Comparison of ENCODE assay signal across 8 cellular contexts in genomic region chr1:11642418-11643017, GRCh38. TPM values are rescaled to one million over a fixed set of nuclear protein-coding genes. Genes with fewer than 3 reads are reported as not detected.
DNase-seq lines count a peak whose midpoint lies in the region; TF ChIP-seq lines count a peak whose summit lies in the region.
"Not testable (repeated sequence)": the region's sequence is repeated elsewhere in the genome, so short reads cannot be mapped to it uniquely, and the experiment has no call there.

No MANE protein-coding gene starts in this region.

- not testable (repeated sequence) for H3K36me3 Mint-ChIP-seq in MCF 10A (ENCODE audit: insufficient read depth, unreplicated experiment)

- not testable (repeated sequence) for H3K9me3 ChIP-seq in right atrium auricular region; trophoblast cell (ENCODE audit: insufficient read depth, low read depth, low read length); thyroid gland

- not testable (repeated sequence) for H2AFZ ChIP-seq in trophoblast cell (ENCODE audit: insufficient read depth, low read length, poor library complexity)

- not testable (repeated sequence) for H3K27ac Mint-ChIP-seq in MCF 10A (ENCODE audit: low read depth, unreplicated experiment)

- not testable (repeated sequence) for H3K4me1 ChIP-seq in right atrium auricular region; trophoblast cell (ENCODE audit: control insufficient read depth in 1 of 2, insufficient read depth in 2 of 2, low read length in 2 of 2); thyroid gland

- not testable (repeated sequence) for H3K23ac ChIP-seq in trophoblast cell (ENCODE audit: low read length)

- BruUV-seq in MCF 10A (replicated peaks; lab: Mats Ljungman, UMichigan) = not testable (repeated sequence)

- not testable (repeated sequence) for H3K27me3 ChIP-seq in right atrium auricular region; trophoblast cell (ENCODE audit: insufficient read depth, low read length); thyroid gland

- TF ChIP-seq POLR2A in thyroid gland (IDR thresholded peaks at IDR 0.05) = not testable (repeated sequence)

- not testable (repeated sequence) for H3K18ac ChIP-seq in trophoblast cell (ENCODE audit: low read length)

- not testable (repeated sequence) for H3K4ac ChIP-seq in trophoblast cell (ENCODE audit: low read depth, low read length)

- peak; percentile 68 for DNase-seq in DMS79 treated with DMSO at 0.1 percent for 48 hours (lab: John Stamatoyannopoulos, UW)
- DNase-seq in KG1 (lab: John Stamatoyannopoulos, UW) = peak; percentile 34
- peak; percentile 29 to 47 for DNase-seq in NOMO-1 (lab: John Stamatoyannopoulos, UW; ENCODE audit: unreplicated experiment in 2 of 2)
- peak; percentile 54 to 77 for DNase-seq in activated CD4-positive, alpha-beta T cell treated with anti-CD3 and anti-CD28 coated beads for 4 hours
- DNase-seq in MCF 10A (ENCODE audit: unreplicated experiment) = peak; percentile 69
- peak; percentile 80 for DNase-seq in right atrium auricular region (ENCODE audit: low spot score)
- peak; percentile 49 to 85 for DNase-seq in trophoblast cell
- peak; percentile 58 to 59 for DNase-seq in thyroid gland

- not testable (repeated sequence) for H3K27ac ChIP-seq in right atrium auricular region; trophoblast cell (ENCODE audit: low read depth, low read length); thyroid gland

- not testable (repeated sequence) for H3K4me2 ChIP-seq in trophoblast cell (ENCODE audit: low read length)

- not testable (repeated sequence) for H3K4me1 Mint-ChIP-seq in MCF 10A (ENCODE audit: insufficient read depth, unreplicated experiment)

- H3K79me1 ChIP-seq in trophoblast cell (ENCODE audit: low read length) = not testable (repeated sequence)

- intact Hi-C loops in MCF 10A (cut with micrococcal nuclease) = loop anchor here (1.0 to 2.0 kb wide), 4 partner anchors 163 to 401 kb away; partner anchors contain the start of gene DISP3
- intact Hi-C loops in thyroid gland (cut with DNase I) = loop anchor here (5.0 to 10.0 kb wide), 2 partner anchors 398 to 605 kb away; no protein-coding TSS in a partner anchor

- not testable (repeated sequence) for H3K36me3 ChIP-seq in right atrium auricular region; trophoblast cell (ENCODE audit: control insufficient read depth in 1 of 2, insufficient read depth in 2 of 2, low read length in 2 of 2); thyroid gland

- not testable (repeated sequence) for H3K27me3 Mint-ChIP-seq in MCF 10A (ENCODE audit: insufficient read depth, unreplicated experiment)

- not testable (repeated sequence) for H3K4me3 ChIP-seq in right atrium auricular region; trophoblast cell (ENCODE audit: low read depth, low read length); thyroid gland (replicated peaks in 1 of 3)

- H3K79me2 ChIP-seq in trophoblast cell (ENCODE audit: control insufficient read depth, insufficient read depth, low read length, poor library complexity) = not testable (repeated sequence)

- POLR2A ChIA-PET in MCF 10A (lab: Yijun Ruan, JAX) = interaction anchor here (0.8 to 1.0 kb wide), 4 partner anchors 369 to 605 kb away, joined by 3 to 4 read pairs (median 3); no protein-coding TSS in a partner anchor

- H2BK5ac ChIP-seq in trophoblast cell (ENCODE audit: low read depth, low read length, poor library complexity) = not testable (repeated sequence)

- not testable (repeated sequence) for H4K8ac ChIP-seq in trophoblast cell (ENCODE audit: low read depth, low read length)

- H3K9ac ChIP-seq in trophoblast cell (ENCODE audit: low read length) = not testable (repeated sequence)

- peak; percentile 95 for TF ChIP-seq CTCF in MCF 10A (IDR thresholded peaks at IDR 0.05; ENCODE audit: unreplicated experiment)
- peak; percentile 92 to 97 for TF ChIP-seq CTCF in right atrium auricular region (IDR thresholded peaks at IDR 0.05)
- peak; percentile 90 to 96 (median 92) for TF ChIP-seq CTCF in thyroid gland (IDR thresholded peaks at IDR 0.05)

- WGBS in trophoblast cell (ENCODE audit: extremely low coverage, insufficient coverage, insufficient read length) = no CpG with 5 or more reads among the region's 18 CpGs
- WGBS in thyroid gland, 2 donors = 54 to 55% methylated on average over 18 of the region's 18 CpGs

- H3K14ac ChIP-seq in trophoblast cell (ENCODE audit: low read length) = not testable (repeated sequence)

- H4K91ac ChIP-seq in trophoblast cell (ENCODE audit: low read depth, low read length) = not testable (repeated sequence)

- not testable (repeated sequence) for H3K9me3 Mint-ChIP-seq in MCF 10A (ENCODE audit: unreplicated experiment)

- not testable (repeated sequence) for H2BK120ac ChIP-seq in trophoblast cell (ENCODE audit: insufficient read depth, low read length, poor library complexity)

- H3K4me3 Mint-ChIP-seq in MCF 10A (ENCODE audit: unreplicated experiment) = not testable (repeated sequence)

- H2BK12ac ChIP-seq in trophoblast cell (ENCODE audit: low read length) = not testable (repeated sequence)

- CTCF ChIA-PET in MCF 10A (lab: Yijun Ruan, JAX) = interaction anchor here (0.6 to 8.4 kb wide), 21 partner anchors 9 to 618 kb away, joined by 3 to 123 read pairs (median 4); partner anchors contain the start of gene FBXO2

- H4K12ac ChIP-seq in trophoblast cell (ENCODE audit: low read depth, low read length) = not testable (repeated sequence)

- not testable (repeated sequence) for H2AK5ac ChIP-seq in trophoblast cell (ENCODE audit: low read length)

RNA-seq across cellular contexts. Expression of gene FBXO2, which starts 11.7 kb away (rescaled TPM):
- total RNA-seq in MCF 10A (2022) (3.3 and 5.3 TPM in 2 replicates), right atrium auricular region (10 to 100 TPM in 1 of 2 donors, 1 to 10 TPM in 1; 2.5 to 16.7 TPM), thyroid gland (1 to 10 TPM; 4.3 to 9.9 (median 6.7) TPM)
- polyA plus RNA-seq in trophoblast cell (2013) = 35.7 and 37.3 TPM in 2 replicates

RNA-seq across cellular contexts. Expression of gene FBXO44, which starts 12.2 kb away (rescaled TPM):
- 16.0 and 16.3 TPM in 2 replicates for total RNA-seq in MCF 10A (2022)
- total RNA-seq in right atrium auricular region = 10 to 100 TPM; 15.5 to 20.5 TPM
- polyA plus RNA-seq in trophoblast cell (2013) = 12.1 and 12.9 TPM in 2 replicates
- 10 to 100 TPM; 33.1 to 40.9 (median 34.4) TPM for total RNA-seq in thyroid gland

RNA-seq across cellular contexts. Expression of gene FBXO6, which starts 21.5 kb away (rescaled TPM):
- total RNA-seq in MCF 10A (2022) (3.9 and 4.3 TPM in 2 replicates), right atrium auricular region (10 to 100 TPM in 1 of 2 donors, 1 to 10 TPM in 1; 8.0 to 10.8 TPM), thyroid gland (10 to 100 TPM in 2 of 4 donors, 1 to 10 TPM in 2; 8.1 to 10.9 (median 10.3) TPM)
- 1.7 and 2.1 TPM in 2 replicates for polyA plus RNA-seq in trophoblast cell (2013)

RNA-seq across cellular contexts. Expression of gene MAD2L2, which starts 38.4 kb away (rescaled TPM):
- total RNA-seq in MCF 10A (2022) (40.1 and 46.3 TPM in 2 replicates), right atrium auricular region (10 to 100 TPM; 18.7 to 31.1 TPM), thyroid gland (10 to 100 TPM; 12.0 to 43.9 (median 21.5) TPM)
- 33.2 and 36.9 TPM in 2 replicates for polyA plus RNA-seq in trophoblast cell (2013)

RNA-seq across cellular contexts. Expression of gene DRAXIN, which starts 49.0 kb away (rescaled TPM):
- total RNA-seq in MCF 10A (2022) (0.05 and 0.07 TPM in 2 replicates), right atrium auricular region (not detected), thyroid gland (not detected)
- 0.85 and 0.89 TPM in 2 replicates for polyA plus RNA-seq in trophoblast cell (2013)
